In the genomic region with DNA sequence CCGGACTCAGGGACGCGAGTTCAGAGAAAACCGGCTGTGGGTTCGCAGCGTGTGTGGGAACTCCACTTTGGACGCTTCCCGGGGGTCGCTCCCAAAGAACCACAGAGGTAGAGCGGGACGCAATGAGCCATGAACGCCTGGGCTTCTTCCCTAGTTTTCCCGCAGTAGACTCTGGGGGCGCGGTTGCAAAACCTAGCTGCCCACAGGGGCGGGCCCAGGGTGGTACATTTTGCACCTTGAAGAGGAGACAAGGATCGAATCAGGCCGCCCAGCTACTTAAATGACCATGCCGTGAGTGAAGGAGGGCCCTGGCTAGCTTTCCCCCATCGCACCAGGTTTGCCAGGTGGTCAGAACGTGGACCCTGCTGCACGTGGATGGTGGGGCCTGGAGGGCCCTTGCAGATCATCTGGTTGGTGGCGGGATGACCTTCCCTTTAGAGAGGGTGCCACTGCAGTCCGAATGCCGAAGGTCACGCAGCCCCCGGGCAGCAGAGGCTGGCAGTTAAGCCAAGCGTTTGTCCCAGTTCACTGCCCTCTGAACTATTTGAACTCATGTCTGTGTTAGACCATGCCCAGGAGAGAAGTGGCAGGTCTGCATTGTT, we compare ENCODE assay signal across 8 cellular contexts. TPM values are rescaled to one million over a fixed set of nuclear protein-coding genes. Genes with fewer than 3 reads are reported as not detected.
DNase-seq lines count a peak whose midpoint lies in the region; ATAC-seq and TF ChIP-seq lines count a peak whose summit lies in the region.

No MANE protein-coding gene starts in this region.

- POLR2A ChIA-PET in naive thymus-derived CD4-positive, alpha-beta T cell (lab: Charles Lee): no interaction called here

- CTCF ChIA-PET in naive thymus-derived CD4-positive, alpha-beta T cell (lab: Charles Lee): no interaction called here

- peaks cover 0 to 4% (median 0%) of the 10 kb centered on the region in 11 donors for H3K9me3 Mint-ChIP-seq in naive thymus-derived CD4-positive, alpha-beta T cell

- WGBS in esophagus muscularis mucosa: 26% methylated on average over 12 of the region's 28 CpGs

- no peak for ATAC-seq in naive thymus-derived CD4-positive, alpha-beta T cell
- no peak for ATAC-seq in HG02870 (IDR thresholded peaks at IDR 0.05; ENCODE audit: unreplicated experiment)

- peak overlapping the region; percentile 4 to 78 (median 56) for H3K4me3 Mint-ChIP-seq in naive thymus-derived CD4-positive, alpha-beta T cell

- H3K36me3 ChIP-seq in esophagus muscularis mucosa: no peaks in the 10 kb centered on the region
- H3K36me3 ChIP-seq in naive thymus-derived CD4-positive, alpha-beta T cell (ENCODE audit: control insufficient read depth in 2 of 3, insufficient read depth in 3 of 3, low read length in 3 of 3): no peaks in the 10 kb centered on the region

- H3K4me1 ChIP-seq in esophagus muscularis mucosa: peaks cover 6 to 17% (median 15%) of the 10 kb centered on the region in 4 donors
- no peaks in the 10 kb centered on the region for H3K4me1 ChIP-seq in naive thymus-derived CD4-positive, alpha-beta T cell (ENCODE audit: control insufficient read depth in 2 of 2, insufficient read depth in 2 of 2, low read length in 2 of 2)

- peaks cover 30 to 65% (median 48%) of the 10 kb centered on the region in 5 donors for H3K27me3 Mint-ChIP-seq in naive thymus-derived CD4-positive, alpha-beta T cell

- no peak for TF ChIP-seq EP300 in esophagus muscularis mucosa (IDR thresholded peaks at IDR 0.05)

- peak; percentile 70 for DNase-seq in ACHN
- peak; percentile 36 for DNase-seq in GM13977 (ENCODE audit: low spot score)
- peak; percentile 50 for DNase-seq in RKO (ENCODE audit: low spot score)
- DNase-seq in esophagus muscularis mucosa (ENCODE audit: extremely low spot score): no peak
- DNase-seq in naive thymus-derived CD4-positive, alpha-beta T cell: no peak
- DNase-seq in cerebellar nuclear complex (lab: John Stamatoyannopoulos, UW): no peak
- DNase-seq in T-helper 9 cell: no peak

- H3K4me3 ChIP-seq in esophagus muscularis mucosa: peak overlapping the region; percentile 66 to 83 (median 72)
- peak overlapping the region; percentile 27 for H3K4me3 ChIP-seq in naive thymus-derived CD4-positive, alpha-beta T cell (ENCODE audit: low read length)

- in situ Hi-C loops in ACHN (cut with HindIII; ENCODE audit: low pct_ligation_motif_present, low pct_unique_long_range_greater_than_20kb, low sequenced_read_pairs) (no loop called here), GM13977 (cut with MboI; ENCODE audit: low pct_unique_long_range_greater_than_20kb, low sequenced_read_pairs, unreplicated experiment) (no loop called here)

- H3K9me3 ChIP-seq in esophagus muscularis mucosa: no peaks in the 10 kb centered on the region
- H3K9me3 ChIP-seq in naive thymus-derived CD4-positive, alpha-beta T cell (ENCODE audit: control insufficient read depth in 2 of 3, low read length in 3 of 3): no peaks in the 10 kb centered on the region

- H3K27ac Mint-ChIP-seq in naive thymus-derived CD4-positive, alpha-beta T cell: no peak overlapping the region

- H3K4me1 Mint-ChIP-seq in naive thymus-derived CD4-positive, alpha-beta T cell: peaks cover 0 to 11% (median 6%) of the 10 kb centered on the region in 7 donors

- TF ChIP-seq POLR2A in esophagus muscularis mucosa (IDR thresholded peaks at IDR 0.05; ENCODE audit: low read depth): no peak

- no peak for TF ChIP-seq CTCF in GM13977 (IDR thresholded peaks at IDR 0.05; ENCODE audit: extremely low read depth, insufficient read depth, missing control alignments)
- no peak for TF ChIP-seq CTCF in esophagus muscularis mucosa (IDR thresholded peaks at IDR 0.05)

- peaks cover 0 to 3% (median 0%) of the 10 kb centered on the region in 5 donors for H3K36me3 Mint-ChIP-seq in naive thymus-derived CD4-positive, alpha-beta T cell

- H3K27me3 ChIP-seq in esophagus muscularis mucosa: peaks cover 0 to 8% (median 0%) of the 10 kb centered on the region in 4 donors
- H3K27me3 ChIP-seq in naive thymus-derived CD4-positive, alpha-beta T cell (ENCODE audit: control insufficient read depth in 2 of 2, insufficient read depth in 2 of 2, low read length in 2 of 2): peaks cover 0 to 8% of the 10 kb centered on the region in 2 donors

- H3K27ac ChIP-seq in esophagus muscularis mucosa (replicated peaks in 1 of 4): peak overlapping the region in 3 of 4 donors; percentile 68 to 71 (median 71)
- no peak overlapping the region for H3K27ac ChIP-seq in naive thymus-derived CD4-positive, alpha-beta T cell (ENCODE audit: low read depth, low read length)

- intact Hi-C loops in esophagus muscularis mucosa (cut with DNase I): no loop called here
- intact Hi-C loops in naive thymus-derived CD4-positive, alpha-beta T cell (cut with micrococcal nuclease): loop anchor here in 1 of 2 donors (10.0 kb wide), 1 partner anchor 169 kb away; no protein-coding TSS in a partner anchor

RNA-seq across cellular contexts. Expression of gene SHTN1, which starts 0.6 kb away (rescaled TPM):
- total RNA-seq in esophagus muscularis mucosa: 1 to 10 TPM; 3.5 to 8.6 (median 6.1) TPM
- total RNA-seq in naive thymus-derived CD4-positive, alpha-beta T cell: 10 to 100 TPM in 1 of 5 experiments, under 1 TPM in 4; 0.15 to 18.3 (median 0.59) TPM
- under 1 TPM in 1 of 2 donors, not detected in 1; 0.07 TPM for polyA plus RNA-seq in naive thymus-derived CD4-positive, alpha-beta T cell

Comparison
In these comparisons a context has a peak if more than half of its experiments do, and no peak if none do; other contexts are left out.
1. DNase-seq: peak in ACHN (single experiment), GM13977 (single experiment) and RKO (single experiment); none in esophagus muscularis mucosa (single experiment), naive thymus-derived CD4-positive, alpha-beta T cell (0 of 9), cerebellar nuclear complex (0 of 2) and T-helper 9 cell (single experiment).